22 cellular contexts compared by ENCODE assay signal in genomic region chr2:200845669-200846325, GRCh38. TPM values are rescaled to one million over a fixed set of nuclear protein-coding genes. Genes with fewer than 3 reads are reported as not detected.
DNase-seq lines count a peak whose midpoint lies in the region; ATAC-seq, FAIRE-seq and TF ChIP-seq lines count a peak whose summit lies in the region.
"Had no signal": no experiment of that assay in that cellular context is flagged by ENCODE, and none has a peak within 500 bp of the region (broad histone marks: within the 10 kb centered on the region; RNA-seq: fewer than 3 reads in every experiment).

No MANE protein-coding gene starts in this region.

- H4K20me1 ChIP-seq in K562 (replicated peaks; ENCODE audit: control insufficient read depth, insufficient read depth, low read length) = no peaks in the 10 kb centered on the region

- H3K4me1 ChIP-seq in heart left ventricle = peaks cover 0 to 2% (median 0%) of the 10 kb centered on the region in 12 donors
- peaks cover 0 to 10% of the 10 kb centered on the region in 2 experiments; a peak in 2 of 5 replicates for H3K4me1 ChIP-seq in K562 (replicated peaks in 1 of 2; ENCODE audit: control insufficient read depth in 2 of 2, insufficient read depth in 2 of 2, low read length in 2 of 2)
- H3K4me1 ChIP-seq in foreskin keratinocyte = no peaks in the 10 kb centered on the region

- WGBS in heart left ventricle, 4 donors = 86 to 91% (median 90%) methylated on average over 10 of the region's 10 CpGs
- WGBS in K562 (ENCODE audit: insufficient coverage, low coverage, missing lambda C conversion rate) = 31% methylated on average over 9 of the region's 10 CpGs

- in situ Hi-C loops in K562 (cut with MboI) = no loop called here

- no TSS peak for BruUV-seq in K562 (replicated peaks; lab: Mats Ljungman, UMichigan)

- ATAC-seq in Right ventricle myocardium inferior (peak; percentile 8), heart left ventricle (no peak), K562 (peak; percentile 21; the same call in 1 of the 3 replicates), foreskin keratinocyte (peak; percentile 95), GM21529 (IDR thresholded peaks at IDR 0.05; ENCODE audit: unreplicated experiment) (no peak)
- ATAC-seq: SK-N-SH treated with all-trans-retinoic acid at 6 μM for 48 hours had no signal

- no peaks in the 10 kb centered on the region for H3K79me2 ChIP-seq in K562 (ENCODE audit: control insufficient read depth, insufficient read depth, low read length)

- intact Hi-C loops in Right ventricle myocardium inferior (cut with DNase I) = no loop called here
- intact Hi-C loops in heart left ventricle (cut with DNase I) = no loop called here
- intact Hi-C loops in K562 (cut with micrococcal nuclease) = no loop called here

- no peak overlapping the region for H3K4me2 ChIP-seq in K562 (ENCODE audit: insufficient read depth, low read length)

- H3K36me3 ChIP-seq in heart left ventricle = peaks cover 0 to 7% (median 6%) of the 10 kb centered on the region in 9 donors
- H3K36me3 ChIP-seq in K562 (ENCODE audit: control insufficient read depth, insufficient read depth, low read length) = no peaks in the 10 kb centered on the region

- TF ChIP-seq CTCF in heart left ventricle (IDR thresholded peaks at IDR 0.05) = no peak
- no peak for TF ChIP-seq CTCF in K562 (IDR thresholded peaks at IDR 0.05 in 2 of 3, conservative IDR thresholded peaks at IDR 0.05 in 1 of 3; ENCODE audit: insufficient read depth in 2 of 3, low read depth in 1 of 3, low read length in 3 of 3)
- no peak for TF ChIP-seq CTCF in foreskin keratinocyte (conservative IDR thresholded peaks at IDR 0.05)

- TF ChIP-seq RAD21 in K562 (CRISPR knock-in tag; conservative IDR thresholded peaks at IDR 0.05 in 1 of 2, IDR thresholded peaks at IDR 0.05 in 1 of 2) = no peak

- TF ChIP-seq POLR2A in heart left ventricle (IDR thresholded peaks at IDR 0.05) (no peak), K562 (conservative IDR thresholded peaks at IDR 0.05) (no peak)

- CTCF ChIA-PET in K562 (lab: Yijun Ruan, JAX; ENCODE audit: low intra/inter-chr PET ratio) = no interaction called here

- DNase-seq in Right ventricle myocardium inferior (ENCODE audit: missing footprints) (no peak), heart left ventricle (no peak), K562 (ENCODE audit: extremely low read depth in 1 of 4, low spot score in 3 of 4) (no peak), foreskin keratinocyte (peak; percentile 64 to 82)
- DNase-seq in stimulated activated CD4-positive, alpha-beta T cell treated with anti-CD3 and anti-CD28 coated beads, Interleukin-12 subunit alpha, Interleukin-12 subunit beta, amount 100 ng/mL, for 4 hours = no peak
- no peak for DNase-seq in activated CD4-positive, alpha-beta T cell treated with anti-CD3 and anti-CD28 coated beads for 1 hour
- DNase-seq: ACHN; C1 segment of cervical spinal cord; CD8-positive, alpha-beta memory T cell; DND-41; H7; Kasumi-1; MM.1S; NCI-H187; NCI-H2227 treated with DMSO at 0.1 percent for 48 hours; NCI-H510A treated with DMSO at 0.1 percent for 48 hours; NCI-H82; OCI-M1; SIG-M5 had no signal

- H3K4me3 ChIP-seq in heart left ventricle (no peak overlapping the region), K562 (no peak overlapping the region)

- POLR2A ChIA-PET in K562 (lab: Yijun Ruan, JAX) = interaction anchor here (1.1 to 1.5 kb wide), 3 partner anchors 10 to 32 kb away, joined by 4 to 12 read pairs (median 5); no protein-coding TSS in a partner anchor

- TF ChIP-seq EP300 in K562 (IDR thresholded peaks at IDR 0.05; ENCODE audit: low read length) = no peak

- H3K27ac ChIP-seq in heart left ventricle = no peak overlapping the region
- H3K27ac ChIP-seq in K562 (ENCODE audit: extremely low read depth, low read depth, low read length) = no peak overlapping the region
- H3K27ac ChIP-seq in foreskin keratinocyte = no peak overlapping the region

- H2AFZ ChIP-seq in K562 (ENCODE audit: low read depth, low read length) = no peak overlapping the region

- no peaks in the 10 kb centered on the region for H3K9me1 ChIP-seq in K562 (ENCODE audit: control insufficient read depth, insufficient read depth, low read length)

- H3K27me3 ChIP-seq in heart left ventricle = no peaks in the 10 kb centered on the region
- no peaks in the 10 kb centered on the region for H3K27me3 ChIP-seq in K562 (ENCODE audit: control insufficient read depth in 2 of 2, insufficient read depth in 2 of 2, low read length in 2 of 2)
- H3K27me3 ChIP-seq in foreskin keratinocyte = no peaks in the 10 kb centered on the region

- H3K9me3 ChIP-seq in heart left ventricle = no peaks in the 10 kb centered on the region
- H3K9me3 ChIP-seq in K562 (replicated peaks; ENCODE audit: control insufficient read depth, insufficient read depth, low read depth, low read length) = no peaks in the 10 kb centered on the region

- peak; percentile 15 for FAIRE-seq in K562 (lab: Jason Lieb, UNC)
- FAIRE-seq: HTR-8/SVneo had no signal

- no peak overlapping the region for H3K9ac ChIP-seq in K562 (ENCODE audit: insufficient read depth in 1 of 2, low read depth in 2 of 2, low read length in 2 of 2)

RNA-seq across cellular contexts. Expression of gene CLK1, which starts 18.7 kb away (rescaled TPM):
- 46.3 TPM for total RNA-seq in Right ventricle myocardium inferior
- 10 to 100 TPM; 28.6 to 59.5 (median 39.0) TPM for total RNA-seq in heart left ventricle
- polyA plus RNA-seq in heart left ventricle = 100 to 1,000 TPM in 1 of 2 donors, 10 to 100 TPM in 1; 25.4 to 235 TPM
- 144 and 391 TPM in 2 replicates for total RNA-seq in K562 (2011; cell fraction: chromatin; rRNA removed; ENCODE audit: low replicate concordance)
- total RNA-seq in K562 (2011; cell fraction: nucleolus; rRNA removed) = 62.0 and 72.6 TPM in 2 replicates
- total RNA-seq in K562 (2011; cell fraction: nucleoplasm; rRNA removed) = 115 and 119 TPM in 2 replicates
- total RNA-seq in K562 (2014; rRNA removed) = 23.0 and 29.3 TPM in 2 replicates
- 47.0 and 58.5 TPM in 2 replicates for total RNA-seq in K562 (2014; rRNA removed; fragmentation: Illumina TruSeq; extraction: Trizol)
- total RNA-seq in K562 (2015; rRNA removed; fragmentation: Illumina TruSeq; extraction: Trizol) = 42.5 and 45.4 TPM in 2 replicates
- 29.7 and 29.9 TPM in 2 replicates for total RNA-seq in K562 (2021)
- polyA plus RNA-seq in K562 (2011; rRNA removed) = 93.4 and 99.2 TPM in 2 replicates
- polyA plus RNA-seq in K562 (2011; cell fraction: cytosol; rRNA removed) = 11.1 and 32.7 TPM in 2 replicates
- 97.4 and 180 TPM in 2 replicates for polyA plus RNA-seq in K562 (2011; cell fraction: nucleus; rRNA removed)
- polyA plus RNA-seq in K562 (2012) = 25.6 and 26.7 TPM in 2 replicates
- polyA plus RNA-seq in K562 (2014; fragmentation: Illumina TruSeq; extraction: Trizol) = 32.1 and 33.9 TPM in 2 replicates
- 10 to 100 TPM; 49.3 to 50.7 TPM for polyA plus RNA-seq in K562 (2014; fragmentation: Nextera tagmentation; extraction: Ambion mirVana)
- polyA plus RNA-seq in K562 (2014; rRNA removed) = 45.2 and 49.2 TPM in 2 replicates
- polyA minus RNA-seq in K562 (2011; rRNA and poly(A)+ RNA removed) = 94.3 and 125 TPM in 2 replicates
- polyA minus RNA-seq in K562 (2011; cell fraction: cytosol; rRNA and poly(A)+ RNA removed) = 19.3 and 25.7 TPM in 2 replicates
- 53.2 and 93.0 TPM in 2 replicates for polyA minus RNA-seq in K562 (2011; cell fraction: nucleus; rRNA and poly(A)+ RNA removed)
- 34.9 and 39.6 TPM in 2 replicates for total RNA-seq in foreskin keratinocyte
- 25.4 and 30.9 TPM in 2 replicates for polyA plus RNA-seq in foreskin keratinocyte

RNA-seq across cellular contexts. Expression of gene BZW1, which starts 34.1 kb away (rescaled TPM):
- total RNA-seq in Right ventricle myocardium inferior (80.4 TPM), heart left ventricle (100 to 1,000 TPM in 2 of 9 donors, 10 to 100 TPM in 7; 60.0 to 147 (median 87.3) TPM), K562 (2014; rRNA removed) (151 and 176 TPM in 2 replicates), K562 (2014; rRNA removed; fragmentation: Illumina TruSeq; extraction: Trizol) (211 and 248 TPM in 2 replicates), K562 (2015; rRNA removed; fragmentation: Illumina TruSeq; extraction: Trizol) (206 and 233 TPM in 2 replicates), K562 (2021) (187 and 198 TPM in 2 replicates), foreskin keratinocyte (389 and 399 TPM in 2 replicates)
- polyA plus RNA-seq in heart left ventricle (100 to 1,000 TPM in 1 of 2 donors, 10 to 100 TPM in 1; 10.7 to 111 TPM), K562 (2011; rRNA removed) (144 and 198 TPM in 2 replicates), K562 (2014; fragmentation: Illumina TruSeq; extraction: Trizol) (134 and 161 TPM in 2 replicates), K562 (2014; fragmentation: Nextera tagmentation; extraction: Ambion mirVana) (100 to 1,000 TPM; 235 to 244 TPM), K562 (2014; rRNA removed) (110 and 111 TPM in 2 replicates), foreskin keratinocyte (97.3 and 119 TPM in 2 replicates)
- total RNA-seq in K562 (2011; cell fraction: chromatin; rRNA removed; ENCODE audit: low replicate concordance) = 57.7 and 112 TPM in 2 replicates
- 25.2 and 30.8 TPM in 2 replicates for total RNA-seq in K562 (2011; cell fraction: nucleolus; rRNA removed)
- total RNA-seq in K562 (2011; cell fraction: nucleoplasm; rRNA removed) = 49.5 and 52.8 TPM in 2 replicates
- 102 and 107 TPM in 2 replicates for polyA plus RNA-seq in K562 (2011; cell fraction: cytosol; rRNA removed)
- polyA plus RNA-seq in K562 (2011; cell fraction: nucleus; rRNA removed) = 40.4 and 50.4 TPM in 2 replicates
- 94.6 and 173 TPM in 2 replicates for polyA plus RNA-seq in K562 (2012)
- 249 and 314 TPM in 2 replicates for polyA minus RNA-seq in K562 (2011; rRNA and poly(A)+ RNA removed)
- 144 and 167 TPM in 2 replicates for polyA minus RNA-seq in K562 (2011; cell fraction: cytosol; rRNA and poly(A)+ RNA removed)
- polyA minus RNA-seq in K562 (2011; cell fraction: nucleus; rRNA and poly(A)+ RNA removed) = 53.3 and 84.3 TPM in 2 replicates

RNA-seq across cellular contexts. Expression of gene PPIL3, which starts 43.1 kb away (rescaled TPM):
- total RNA-seq in Right ventricle myocardium inferior = 21.1 TPM
- 10 to 100 TPM; 11.3 to 27.7 (median 22.2) TPM for total RNA-seq in heart left ventricle
- polyA plus RNA-seq in heart left ventricle = 10 to 100 TPM; 12.3 to 20.8 TPM
- 33.1 and 77.5 TPM in 2 replicates for total RNA-seq in K562 (2011; cell fraction: chromatin; rRNA removed; ENCODE audit: low replicate concordance)
- 18.7 and 23.0 TPM in 2 replicates for total RNA-seq in K562 (2011; cell fraction: nucleolus; rRNA removed)
- total RNA-seq in K562 (2011; cell fraction: nucleoplasm; rRNA removed) = 36.6 and 42.0 TPM in 2 replicates
- total RNA-seq in K562 (2014; rRNA removed) = 22.4 and 30.3 TPM in 2 replicates
- total RNA-seq in K562 (2014; rRNA removed; fragmentation: Illumina TruSeq; extraction: Trizol) = 42.1 and 45.9 TPM in 2 replicates
- total RNA-seq in K562 (2015; rRNA removed; fragmentation: Illumina TruSeq; extraction: Trizol) = 38.6 and 40.5 TPM in 2 replicates
- total RNA-seq in K562 (2021) = 24.3 and 26.5 TPM in 2 replicates
- polyA plus RNA-seq in K562 (2011; rRNA removed) = 65.0 and 66.2 TPM in 2 replicates
- 17.0 and 36.1 TPM in 2 replicates for polyA plus RNA-seq in K562 (2011; cell fraction: cytosol; rRNA removed)
- polyA plus RNA-seq in K562 (2011; cell fraction: nucleus; rRNA removed) = 26.8 and 41.6 TPM in 2 replicates
- 32.8 and 35.0 TPM in 2 replicates for polyA plus RNA-seq in K562 (2012)
- polyA plus RNA-seq in K562 (2014; fragmentation: Illumina TruSeq; extraction: Trizol) = 38.4 and 49.0 TPM in 2 replicates
- 10 to 100 TPM; 59.4 to 64.6 TPM for polyA plus RNA-seq in K562 (2014; fragmentation: Nextera tagmentation; extraction: Ambion mirVana)
- polyA plus RNA-seq in K562 (2014; rRNA removed) = 41.9 and 51.8 TPM in 2 replicates
- polyA minus RNA-seq in K562 (2011; rRNA and poly(A)+ RNA removed) = 32.2 and 47.3 TPM in 2 replicates
- 9.5 and 11.4 TPM in 2 replicates for polyA minus RNA-seq in K562 (2011; cell fraction: cytosol; rRNA and poly(A)+ RNA removed)
- polyA minus RNA-seq in K562 (2011; cell fraction: nucleus; rRNA and poly(A)+ RNA removed) = 12.1 and 23.3 TPM in 2 replicates
- 27.4 and 29.0 TPM in 2 replicates for total RNA-seq in foreskin keratinocyte
- polyA plus RNA-seq in foreskin keratinocyte = 28.9 and 29.2 TPM in 2 replicates

RNA-seq across cellular contexts. Expression of gene NIF3L1, which starts 43.4 kb away (rescaled TPM):
- total RNA-seq in Right ventricle myocardium inferior = 17.1 TPM
- 10 to 100 TPM; 16.6 to 27.1 (median 21.6) TPM for total RNA-seq in heart left ventricle
- 10 to 100 TPM; 12.0 to 43.3 TPM for polyA plus RNA-seq in heart left ventricle
- total RNA-seq in K562 (2011; cell fraction: chromatin; rRNA removed; ENCODE audit: low replicate concordance) = 52.0 and 72.3 TPM in 2 replicates
- total RNA-seq in K562 (2011; cell fraction: nucleolus; rRNA removed) = 31.5 and 34.9 TPM in 2 replicates
- total RNA-seq in K562 (2011; cell fraction: nucleoplasm; rRNA removed) = 40.0 TPM in 2 replicates
- 26.7 and 29.4 TPM in 2 replicates for total RNA-seq in K562 (2014; rRNA removed)
- 44.7 and 45.6 TPM in 2 replicates for total RNA-seq in K562 (2014; rRNA removed; fragmentation: Illumina TruSeq; extraction: Trizol)
- total RNA-seq in K562 (2015; rRNA removed; fragmentation: Illumina TruSeq; extraction: Trizol) = 42.1 and 44.0 TPM in 2 replicates
- 28.1 and 33.3 TPM in 2 replicates for total RNA-seq in K562 (2021)
- polyA plus RNA-seq in K562 (2011; rRNA removed) = 89.5 and 90.8 TPM in 2 replicates
- polyA plus RNA-seq in K562 (2011; cell fraction: cytosol; rRNA removed) = 61.1 and 98.7 TPM in 2 replicates
- polyA plus RNA-seq in K562 (2011; cell fraction: nucleus; rRNA removed) = 59.1 and 86.3 TPM in 2 replicates
- 24.6 and 28.1 TPM in 2 replicates for polyA plus RNA-seq in K562 (2012)
- 51.2 and 64.4 TPM in 2 replicates for polyA plus RNA-seq in K562 (2014; fragmentation: Illumina TruSeq; extraction: Trizol)
- 10 to 100 TPM; 79.3 to 80.0 TPM for polyA plus RNA-seq in K562 (2014; fragmentation: Nextera tagmentation; extraction: Ambion mirVana)
- polyA plus RNA-seq in K562 (2014; rRNA removed) = 44.5 and 50.5 TPM in 2 replicates
- polyA minus RNA-seq in K562 (2011; rRNA and poly(A)+ RNA removed) = 88.6 and 112 TPM in 2 replicates
- 16.1 and 27.1 TPM in 2 replicates for polyA minus RNA-seq in K562 (2011; cell fraction: cytosol; rRNA and poly(A)+ RNA removed)
- polyA minus RNA-seq in K562 (2011; cell fraction: nucleus; rRNA and poly(A)+ RNA removed) = 18.6 and 35.0 TPM in 2 replicates
- 38.6 and 43.5 TPM in 2 replicates for total RNA-seq in foreskin keratinocyte
- 30.7 and 38.1 TPM in 2 replicates for polyA plus RNA-seq in foreskin keratinocyte

Comparison
In these comparisons a context has a peak if more than half of its experiments do, and no peak if none do; other contexts are left out.
1. ATAC-seq: peak in Right ventricle myocardium inferior (single experiment), K562 (single experiment) and foreskin keratinocyte (single experiment); none in heart left ventricle (0 of 4) and GM21529 (single experiment).
2. DNase-seq: peak in foreskin keratinocyte (2 of 2); none in Right ventricle myocardium inferior (single experiment), heart left ventricle (0 of 5), K562 (0 of 4), stimulated activated CD4-positive, alpha-beta T cell treated with anti-CD3 and anti-CD28 coated beads, Interleukin-12 subunit alpha, Interleukin-12 subunit beta, amount 100 ng/mL, for 4 hours (single experiment) and activated CD4-positive, alpha-beta T cell treated with anti-CD3 and anti-CD28 coated beads for 1 hour (single experiment).